ENCODE assay signal across 32 cellular contexts in the genomic region with DNA sequence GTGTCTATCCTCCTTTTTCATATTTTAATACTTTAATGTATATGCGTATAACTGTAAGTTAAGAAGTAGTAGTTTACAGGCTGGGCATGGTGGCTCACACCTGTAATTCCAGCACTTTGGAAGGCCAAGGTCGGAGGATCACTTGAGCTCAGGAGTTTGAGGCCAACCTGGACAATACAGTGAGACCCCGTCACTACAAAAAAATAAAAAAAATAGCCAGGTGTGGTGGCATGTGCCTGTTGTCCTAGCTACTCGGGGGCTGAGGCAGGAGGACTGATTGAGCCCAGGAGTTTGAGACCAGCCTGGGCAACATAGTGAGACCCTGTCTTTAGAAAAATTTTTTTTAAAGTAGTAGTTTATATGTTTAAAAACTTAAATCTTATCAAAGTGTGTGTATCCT. TPM values are rescaled to one million over a fixed set of nuclear protein-coding genes. Genes with fewer than 3 reads are reported as not detected.
"Had no signal": no experiment of that assay in that cellular context is flagged by ENCODE, and none has a peak within 500 bp of the region (broad histone marks: within the 10 kb centered on the region; RNA-seq: fewer than 3 reads in every experiment).

No MANE protein-coding gene starts in this region.

- H3K9me3 Mint-ChIP-seq: stimulated activated effector memory CD8-positive, alpha-beta T cell treated with anti-CD3 and anti-CD28 coated beads, Interleukin-12 subunit alpha, Interleukin-12 subunit beta, amount 100 ng/mL, for 72 hours; stimulated activated naive CD8-positive, alpha-beta T cell treated with anti-CD3 and anti-CD28 coated beads, Interleukin-15, amount 100 ng/mL, for 72 hours; type B pancreatic cell had no signal

- H3K27ac ChIP-seq: stomach, suprapubic skin, testis, thoracic aorta, thyroid gland, tibial artery, tibial nerve, transverse colon, upper lobe of left lung, upper lobe of right lung, uterus, vagina had no signal

- FAIRE-seq: urothelium cell line had no signal

- H3K36me3 ChIP-seq: uterus had no signal

- H3K9me3 ChIP-seq: testis, thoracic aorta, thyroid gland, upper lobe of right lung, vagina had no signal

- H3K4me3 Mint-ChIP-seq: stimulated activated effector memory CD8-positive, alpha-beta T cell treated with anti-CD3 and anti-CD28 coated beads, Interleukin-12 subunit alpha, Interleukin-12 subunit beta, amount 100 ng/mL, for 72 hours; stimulated activated memory B cell treated with anti-CD40 and anti-IgM and Interleukin-4, amounts not matched to agents 10 μg/mL and 1 μg/mL and 100 μg/mL, for 72 hours; stimulated activated naive B cell treated with anti-CD40 and anti-IgM and Interleukin-4, amounts not matched to agents 10 μg/mL and 1 μg/mL and 100 μg/mL, for 72 hours; stimulated activated naive CD8-positive, alpha-beta T cell treated with anti-CD3 and anti-CD28 coated beads, Interleukin-15, amount 100 ng/mL, for 72 hours; stimulated activated naive CD8-positive, alpha-beta T cell treated with anti-CD3 and anti-CD28 coated beads, Interleukin-15, Interleukin-2, amounts not matched to agents 100 ng/mL and 50 ng/mL, for 24 hours; type B pancreatic cell had no signal

- H3K4me1 Mint-ChIP-seq: stimulated activated effector memory CD8-positive, alpha-beta T cell treated with anti-CD3 and anti-CD28 coated beads, Interleukin-12 subunit alpha, Interleukin-12 subunit beta, amount 100 ng/mL, for 72 hours; stimulated activated memory B cell treated with anti-CD40 and anti-IgM and Interleukin-4, amounts not matched to agents 10 μg/mL and 1 μg/mL and 100 μg/mL, for 72 hours had no signal

- H3K4me1 ChIP-seq: suprapubic skin, testis, uterus had no signal

- DNase-seq: stimulated activated CD4-positive, alpha-beta T cell treated with anti-CD3 and anti-CD28 coated beads, Interleukin-2, amount 100 ng/mL, for 48 hours; stimulated activated CD4-positive, alpha-beta T cell treated with anti-CD3 and anti-CD28 coated beads, Interleukin-4, amount 100 ng/mL, for 1 hour; stimulated activated CD4-positive, alpha-beta T cell treated with anti-CD3 and anti-CD28 coated beads, Interleukin-4, amount 100 ng/mL, for 24 hours; stimulated activated CD4-positive, alpha-beta T cell treated with anti-CD3 and anti-CD28 coated beads, Interleukin-4, amount 100 ng/mL, for 4 hours; stimulated activated CD8-positive, alpha-beta memory T cell treated with anti-CD3 and anti-CD28 coated beads, Interleukin-4, amount 100 ng/mL, for 48 hours; stimulated activated naive B cell treated with anti-CD40 and anti-IgM and Interleukin-4, amounts not matched to agents 10 μg/mL and 1 μg/mL and 100 μg/mL, for 72 hours; stimulated activated naive CD4-positive, alpha-beta T cell; stimulated activated naive CD4-positive, alpha-beta T cell treated with Interleukin-2 at 50 U/mL for 16 hours; stimulated activated naive CD8-positive, alpha-beta T cell treated with anti-CD3 and anti-CD28 coated beads, Interleukin-15, amount 100 ng/mL, for 72 hours; stimulated activated naive CD8-positive, alpha-beta T cell treated with anti-CD3 and anti-CD28 coated beads, Interleukin-15, Interleukin-2, amounts not matched to agents 100 U/mL and 50 U/mL, for 24 hours; stomach; substantia nigra; testis; thyroid gland; tibial artery; transverse colon; trophoblast cell; upper lobe of left lung; upper lobe of right lung; uterus had no signal

- ATAC-seq: stimulated activated effector memory CD8-positive, alpha-beta T cell treated with anti-CD3 and anti-CD28 coated beads, Interleukin-12 subunit alpha, Interleukin-12 subunit beta, amount 100 ng/mL, for 72 hours; stimulated activated memory B cell treated with anti-CD40 and anti-IgM and Interleukin-4, amounts not matched to agents 10 μg/mL and 1 μg/mL and 100 μg/mL, for 72 hours; stimulated activated naive B cell treated with anti-CD40 and anti-IgM and Interleukin-4, amounts not matched to agents 10 μg/mL and 1 μg/mL and 100 μg/mL, for 72 hours; stimulated activated naive CD8-positive, alpha-beta T cell treated with anti-CD3 and anti-CD28 coated beads, Interleukin-15, amount 100 ng/mL, for 72 hours; stimulated activated naive CD8-positive, alpha-beta T cell treated with anti-CD3 and anti-CD28 coated beads, Interleukin-15, Interleukin-2, amounts not matched to agents 100 U/mL and 50 U/mL, for 24 hours; upper lobe of right lung had no signal

- H3K27me3 ChIP-seq: stomach, suprapubic skin, testis, thyroid gland, tibial artery, tibial nerve, transverse colon, upper lobe of left lung, upper lobe of right lung, uterus, vagina had no signal

- H3K4me3 ChIP-seq: stomach, suprapubic skin, testis, thoracic aorta, thyroid gland, tibial artery, tibial nerve, transverse colon, upper lobe of left lung, upper lobe of right lung, uterus, vagina had no signal

- H3K27me3 Mint-ChIP-seq: stimulated activated memory B cell treated with anti-CD40 and anti-IgM and Interleukin-4, amounts not matched to agents 10 μg/mL and 1 μg/mL and 100 μg/mL, for 72 hours; stimulated activated naive B cell treated with anti-CD40 and anti-IgM and Interleukin-4, amounts not matched to agents 10 μg/mL and 1 μg/mL and 100 μg/mL, for 72 hours; stimulated activated naive CD8-positive, alpha-beta T cell treated with anti-CD3 and anti-CD28 coated beads, Interleukin-15, amount 100 ng/mL, for 72 hours; stimulated activated naive CD8-positive, alpha-beta T cell treated with anti-CD3 and anti-CD28 coated beads, Interleukin-15, Interleukin-2, amounts not matched to agents 100 ng/mL and 50 ng/mL, for 24 hours; type B pancreatic cell had no signal

- H3K27ac Mint-ChIP-seq: stimulated activated effector memory CD8-positive, alpha-beta T cell treated with anti-CD3 and anti-CD28 coated beads, Interleukin-12 subunit alpha, Interleukin-12 subunit beta, amount 100 ng/mL, for 72 hours; stimulated activated memory B cell treated with anti-CD40 and anti-IgM and Interleukin-4, amounts not matched to agents 10 μg/mL and 1 μg/mL and 100 μg/mL, for 72 hours; stimulated activated naive B cell treated with anti-CD40 and anti-IgM and Interleukin-4, amounts not matched to agents 10 μg/mL and 1 μg/mL and 100 μg/mL, for 72 hours; stimulated activated naive CD8-positive, alpha-beta T cell treated with anti-CD3 and anti-CD28 coated beads, Interleukin-15, amount 100 ng/mL, for 72 hours; stimulated activated naive CD8-positive, alpha-beta T cell treated with anti-CD3 and anti-CD28 coated beads, Interleukin-15, Interleukin-2, amounts not matched to agents 100 ng/mL and 50 ng/mL, for 24 hours; type B pancreatic cell had no signal

RNA-seq across cellular contexts. Expression of a gene that starts 25.8 kb away (rescaled TPM):
- total RNA-seq: stomach, subcutaneous adipose tissue, suprapubic skin, temporal lobe, thoracic aorta, tibial nerve, transverse colon, upper lobe of left lung, upper lobe of right lung, urinary bladder, uterus, vagina had no signal
- polyA plus RNA-seq: stomach, urinary bladder had no signal
